In the genomic region with DNA sequence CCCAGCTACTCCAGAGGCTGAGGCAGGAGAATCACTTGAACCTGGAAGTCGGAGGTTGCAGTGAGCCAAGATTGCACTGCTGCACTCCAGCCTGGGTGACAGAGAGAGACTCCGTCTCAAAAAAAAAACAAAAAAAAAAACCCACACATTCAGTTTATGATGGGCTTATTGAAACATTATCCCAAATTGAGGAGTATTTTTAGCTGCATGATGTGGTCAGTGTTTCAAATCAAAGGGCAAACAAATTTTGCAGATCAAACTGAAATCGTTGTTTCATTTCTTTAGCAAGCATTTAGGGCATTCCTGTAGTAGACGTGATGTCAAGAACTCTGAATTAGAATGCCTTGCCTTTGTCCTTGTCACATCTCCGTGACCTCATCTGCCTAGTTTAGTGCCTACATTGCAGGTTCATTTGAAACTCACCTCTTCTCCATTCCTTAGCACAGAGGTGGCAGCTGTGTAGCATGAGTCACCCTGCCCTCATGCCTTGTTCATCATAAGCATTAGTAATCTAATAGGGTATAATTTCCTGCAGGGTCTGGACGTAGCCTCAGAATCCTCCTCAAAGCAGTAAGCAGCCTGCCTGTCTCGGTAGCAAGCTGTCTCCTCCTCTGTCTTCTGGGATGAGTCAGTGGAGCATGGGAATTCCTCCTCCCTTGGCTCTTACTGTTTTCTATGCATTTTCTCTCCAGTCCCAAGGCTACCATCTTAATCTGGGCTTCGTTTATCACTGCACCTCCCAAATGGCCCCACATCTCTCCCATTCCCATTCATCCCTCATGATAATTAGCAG, we compare ENCODE assay signal across 9 cellular contexts.
DNase-seq lines count a peak whose midpoint lies in the region; ATAC-seq, FAIRE-seq and TF ChIP-seq lines count a peak whose summit lies in the region.
"Had no signal": no experiment of that assay in that cellular context is flagged by ENCODE, and none has a peak within 500 bp of the region (broad histone marks: within the 10 kb centered on the region; RNA-seq: fewer than 3 reads in every experiment).

No MANE protein-coding gene starts in this region.

- TF ChIP-seq POLR2A in GM12891 (IDR thresholded peaks at IDR 0.05; ENCODE audit: low read depth, low read length) = no peak

- FAIRE-seq in GM12891 (lab: Jason Lieb, UNC) (peak; percentile 40), GM19239 (lab: Jason Lieb, UNC) (no peak)

- H3K36me3 ChIP-seq in SJCRH30 = peaks cover 46% of the 10 kb centered on the region

- intact Hi-C loops in Right ventricle myocardium inferior (cut with DNase I) = no loop called here

- H3K4me3 ChIP-seq in SJCRH30 (peak overlapping the region; percentile 4; the same call in 1 of the 2 replicates), epithelial cell of esophagus (ENCODE audit: low read length) (no peak overlapping the region)

- H3K9me3 ChIP-seq in SJCRH30 (replicated peaks) = no peaks in the 10 kb centered on the region
- H3K9me3 ChIP-seq: neutrophil had no signal

- peaks cover 26% of the 10 kb centered on the region for H3K4me1 ChIP-seq in SJCRH30

- peak overlapping the region; percentile 91 for H3K27ac ChIP-seq in SJCRH30
- H3K27ac ChIP-seq: neutrophil had no signal

- DNase-seq in GM12891 (ENCODE audit: insufficient read length, low spot score) (no peak), SJCRH30 (peak; percentile 86 to 91), epithelial cell of esophagus (ENCODE audit: low read depth) (peak; percentile 98), GM19239 (ENCODE audit: insufficient read length, low spot score) (no peak), HuH-7 (ENCODE audit: low spot score) (no peak), Right ventricle myocardium inferior (ENCODE audit: missing footprints) (no peak), SHP77 treated with DMSO at 0.1 percent for 48 hours (lab: John Stamatoyannopoulos, UW) (no peak)
- DNase-seq in stimulated activated CD4-positive, alpha-beta T cell treated with anti-CD3 and anti-CD28 coated beads, Interleukin-15, amount 100 ng/mL, for 24 hours = peak; percentile 55

- no peaks in the 10 kb centered on the region for H3K27me3 ChIP-seq in SJCRH30
- H3K27me3 ChIP-seq: neutrophil had no signal

- TF ChIP-seq CTCF in epithelial cell of esophagus (IDR thresholded peaks at IDR 0.05; ENCODE audit: insufficient read depth, low read depth, low read length, missing control alignments) = no peak

- no peak for ATAC-seq in Right ventricle myocardium inferior

TF ChIP-seq in GM12891, 5 proteins besides CTCF, POLR2A, EP300 and RAD21:
- TF ChIP-seq POLR2AphosphoS5 (IDR thresholded peaks at IDR 0.05; ENCODE audit: low read depth, low read length) (no peak), TAF1 (IDR thresholded peaks at IDR 0.05; ENCODE audit: low read depth, low read length) (no peak)

Comparison
In these comparisons a context has a peak if more than half of its experiments do, and no peak if none do; other contexts are left out.
1. DNase-seq: peak in SJCRH30 (2 of 2), epithelial cell of esophagus (single experiment) and stimulated activated CD4-positive, alpha-beta T cell treated with anti-CD3 and anti-CD28 coated beads, Interleukin-15, amount 100 ng/mL, for 24 hours (single experiment); none in GM12891 (single experiment), GM19239 (single experiment), HuH-7 (single experiment), Right ventricle myocardium inferior (single experiment) and SHP77 treated with DMSO at 0.1 percent for 48 hours (single experiment).